1 cellular context compared by ENCODE assay signal in genomic region chr16:50517450-50518252, GRCh38.
TF ChIP-seq lines count a peak whose summit lies in the region.

No MANE protein-coding gene starts in this region.

TF ChIP-seq in H1, 55 proteins besides CTCF, POLR2A, EP300 and RAD21:
- no peak for TF ChIP-seq JUN (IDR thresholded peaks at IDR 0.05; ENCODE audit: low read depth, low read length)
- TF ChIP-seq RBBP5 (IDR thresholded peaks at IDR 0.05; ENCODE audit: borderline replicate concordance, low read depth, low read length), result no peak
- no peak for TF ChIP-seq FOSL1 (IDR thresholded peaks at IDR 0.05; ENCODE audit: insufficient read depth, low read depth, low read length)
- no peak for TF ChIP-seq EGR1 (IDR thresholded peaks at IDR 0.05; ENCODE audit: borderline replicate concordance, low read depth, low read length)
